In genomic region chr3:31917303-31917903, GRCh38 we compare ENCODE assay signal across 8 cellular contexts.
A peak's percentile ranks its signal among the peaks of the same experiment; 100 is the strongest.
DNase-seq lines count a peak whose midpoint lies in the region; ATAC-seq and TF ChIP-seq lines count a peak whose summit lies in the region.

No MANE protein-coding gene starts in this region.

- peak overlapping the region; percentile 49; the same call in 1 of the 2 replicates for H3K9ac ChIP-seq in MM.1S (ENCODE audit: low read length)

- H2AFZ ChIP-seq in MM.1S (ENCODE audit: low read length), result peak overlapping the region; percentile 42

- no peaks in the 10 kb centered on the region for H3K9me3 ChIP-seq in MM.1S (replicated peaks; ENCODE audit: insufficient read depth, low read length)
- H3K9me3 ChIP-seq in mucosa of descending colon, result peaks cover 7% of the 10 kb centered on the region

- H3F3A ChIP-seq in MM.1S (ENCODE audit: insufficient read depth, low read length), result peaks cover 12% of the 10 kb centered on the region

- H3K4me3 ChIP-seq in MM.1S (ENCODE audit: low read length) (peak overlapping the region; percentile 58), mucosa of descending colon (no peak overlapping the region), dorsolateral prefrontal cortex (no peak overlapping the region)

- H3K27ac ChIP-seq in MM.1S (ENCODE audit: low read length) (peak overlapping the region; percentile 77), dorsolateral prefrontal cortex (no peak overlapping the region)

- TF ChIP-seq CTCF in MM.1S (IDR thresholded peaks at IDR 0.05; ENCODE audit: low read length) (no peak), mucosa of descending colon (IDR thresholded peaks at IDR 0.05) (no peak), dorsolateral prefrontal cortex (IDR thresholded peaks at IDR 0.05 in 54 of 56, conservative IDR thresholded peaks at IDR 0.05 in 2 of 56; ENCODE audit: low read depth in 1 of 56, partially characterized antibody in 56 of 56) (no peak)

- peak overlapping the region; percentile 97 for H3K4me2 ChIP-seq in MM.1S (ENCODE audit: low read depth, low read length)

- no peaks in the 10 kb centered on the region for H4K20me1 ChIP-seq in MM.1S (ENCODE audit: insufficient read depth, low read length)

- H3K9me2 ChIP-seq in MM.1S (replicated peaks; ENCODE audit: insufficient read depth, low read length), result no peaks in the 10 kb centered on the region

- peak; percentile 62 for ATAC-seq in GM18508 (IDR thresholded peaks at IDR 0.05; ENCODE audit: insufficient read depth, unreplicated experiment)
- peak; percentile 58 for ATAC-seq in GM21786 (IDR thresholded peaks at IDR 0.05; ENCODE audit: unreplicated experiment)
- ATAC-seq in mucosa of descending colon, result peak; percentile 64

- H3K79me2 ChIP-seq in MM.1S (ENCODE audit: low read length), result no peaks in the 10 kb centered on the region

- intact Hi-C loops in mucosa of descending colon (cut with DNase I, micrococcal nuclease), result no loop called here
- intact Hi-C loops in dorsolateral prefrontal cortex (cut with DNase I), result no loop called here

- no peaks in the 10 kb centered on the region for H3K27me3 ChIP-seq in MM.1S (replicated peaks; ENCODE audit: insufficient read depth, low read length)
- peaks cover 0 to 4% (median 0%) of the 10 kb centered on the region in 45 donors for H3K27me3 ChIP-seq in dorsolateral prefrontal cortex

- H3K4me1 ChIP-seq in MM.1S (ENCODE audit: low read length), result peaks cover 23% of the 10 kb centered on the region
- H3K4me1 ChIP-seq in mucosa of descending colon (ENCODE audit: low read depth), result peaks cover 1% of the 10 kb centered on the region

- H3K36me3 ChIP-seq in MM.1S (replicated peaks; ENCODE audit: insufficient read depth, low read length), result no peaks in the 10 kb centered on the region
- no peaks in the 10 kb centered on the region for H3K36me3 ChIP-seq in mucosa of descending colon (ENCODE audit: low read depth)

- peak; percentile 61 for DNase-seq in MM.1S
- no peak for DNase-seq in mucosa of descending colon
- no peak for DNase-seq in effector CD4-positive, alpha-beta T cell
- no peak for DNase-seq in dorsolateral prefrontal cortex
- DNase-seq in DMS114 treated with DMSO at 0.1 percent for 48 hours (lab: John Stamatoyannopoulos, UW; ENCODE audit: unreplicated experiment), result no peak
- DNase-seq in cerebellar cortex (ENCODE audit: low spot score), result no peak
